In the genomic region with DNA sequence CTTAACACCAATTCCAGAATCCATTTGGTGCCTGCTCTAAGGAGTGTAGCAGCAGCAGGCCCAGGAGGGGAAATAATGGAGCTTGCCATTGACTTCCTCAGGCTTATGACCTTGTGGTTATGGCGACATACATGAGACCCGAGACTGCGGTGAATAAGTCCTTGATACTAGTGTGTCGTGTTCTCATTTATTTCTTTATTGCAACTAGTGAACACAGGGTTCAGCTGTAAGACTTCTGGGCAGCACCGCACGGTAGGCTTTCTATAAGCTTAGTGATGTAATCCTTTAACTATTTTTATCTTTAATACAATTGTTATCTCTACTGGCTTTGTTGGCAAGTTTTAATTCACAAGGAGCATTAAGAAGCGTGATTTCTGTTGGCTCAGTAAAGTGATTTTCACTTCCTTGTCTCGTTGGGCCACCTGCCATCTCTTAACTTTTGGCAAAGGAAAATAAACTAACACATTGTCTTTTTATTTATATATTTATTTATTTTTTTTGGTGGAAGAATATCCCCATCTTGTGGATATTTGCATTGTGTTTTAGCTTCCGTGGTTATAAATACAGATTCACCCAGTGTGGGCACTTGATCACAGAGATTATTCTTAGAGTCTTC, we compare ENCODE assay signal across 13 cellular contexts.
A peak's percentile ranks its signal among the peaks of the same experiment; 100 is the strongest.
DNase-seq lines count a peak whose midpoint lies in the region; ATAC-seq and TF ChIP-seq lines count a peak whose summit lies in the region.
"Had no signal": no experiment of that assay in that cellular context is flagged by ENCODE, and none has a peak within 500 bp of the region (broad histone marks: within the 10 kb centered on the region; RNA-seq: fewer than 3 reads in every experiment).

No MANE protein-coding gene starts in this region.

- peak; percentile 11 for ATAC-seq in memory B cell (ENCODE audit: low read depth)

- peaks cover 21% of the 10 kb centered on the region for H3K4me1 Mint-ChIP-seq in memory B cell
- H3K4me1 Mint-ChIP-seq: immature natural killer cell had no signal

- no peaks in the 10 kb centered on the region for H3K9me3 Mint-ChIP-seq in memory B cell
- H3K9me3 Mint-ChIP-seq: immature natural killer cell had no signal

- TF ChIP-seq CTCF in epithelial cell of esophagus (IDR thresholded peaks at IDR 0.05; ENCODE audit: insufficient read depth, low read depth, low read length, missing control alignments): peak; percentile 21

- peaks cover 5% of the 10 kb centered on the region for H3K27me3 Mint-ChIP-seq in memory B cell

- DNase-seq in DMS 273 (lab: John Stamatoyannopoulos, UW; ENCODE audit: unreplicated experiment): peak; percentile 48
- DNase-seq in NCI-H2196 treated with DMSO at 0.1 percent for 48 hours (lab: John Stamatoyannopoulos, UW; ENCODE audit: unreplicated experiment): peak; percentile 6
- peak; percentile 31 for DNase-seq in epithelial cell of esophagus (ENCODE audit: low read depth)
- no peak for DNase-seq in memory B cell (ENCODE audit: low spot score in 2 of 2)
- DNase-seq in NCI-H1694 (lab: John Stamatoyannopoulos, UW): no peak
- DNase-seq in NCI-H2171 (lab: John Stamatoyannopoulos, UW): no peak
- DNase-seq in HPDE6-E6E7 (ENCODE audit: extremely low spot score): no peak
- no peak for DNase-seq in NCI-H226
- DNase-seq: activated effector memory CD4-positive, alpha-beta T cell treated with anti-CD3 and anti-CD28 coated beads, Interleukin-2, amount 50 U/mL, for 16 hours; dorsolateral prefrontal cortex; immature natural killer cell; KBM-7 had no signal

- no peaks in the 10 kb centered on the region for H3K36me3 Mint-ChIP-seq in memory B cell
- H3K36me3 Mint-ChIP-seq: immature natural killer cell had no signal

- no peak overlapping the region for H3K4me3 Mint-ChIP-seq in memory B cell
- H3K4me3 Mint-ChIP-seq: immature natural killer cell had no signal

- H3K27ac Mint-ChIP-seq in memory B cell: no peak overlapping the region
- H3K27ac Mint-ChIP-seq: immature natural killer cell had no signal

- no peak overlapping the region for H3K4me3 ChIP-seq in epithelial cell of esophagus (ENCODE audit: low read length)
- H3K4me3 ChIP-seq: BLaER1 treated with 17β-estradiol and CSF1 and Interleukin-3, amounts not matched to agents 10 nM and 100 nM; dorsolateral prefrontal cortex had no signal

Comparison
In these comparisons a context has a peak if more than half of its experiments do, and no peak if none do; other contexts are left out.
1. DNase-seq: peak in DMS 273 (single experiment), NCI-H2196 treated with DMSO at 0.1 percent for 48 hours (single experiment) and epithelial cell of esophagus (single experiment); none in memory B cell (0 of 2), NCI-H1694 (single experiment), NCI-H2171 (single experiment), HPDE6-E6E7 (single experiment) and NCI-H226 (single experiment).